ENCODE assay signal across 17 cellular contexts in genomic region chr1:24100945-24101737, GRCh38. TPM values are rescaled to one million over a fixed set of nuclear protein-coding genes. Genes with fewer than 3 reads are reported as not detected.
"Had no signal": no experiment of that assay in that cellular context is flagged by ENCODE, and none has a peak within 500 bp of the region (broad histone marks: within the 10 kb centered on the region; RNA-seq: fewer than 3 reads in every experiment).

No MANE protein-coding gene starts in this region.

- DNase-seq: activated CD4-positive, alpha-beta memory T cell treated with anti-CD3 and anti-CD28 coated beads for 36 hours; activated CD8-positive, alpha-beta memory T cell treated with anti-CD3 and anti-CD28 coated beads, Interleukin-2, amount 50 U/mL, for 4 hours; activated gamma-delta T cell treated with Interleukin-2 at 50 U/mL for 16 hours; activated naive CD8-positive, alpha-beta T cell treated with anti-CD3 and anti-CD28 coated beads for 36 hours; activated T-cell treated with anti-CD3 and anti-CD28 coated beads, Interleukin-2, amount 50 U/mL, for 72 hours; dorsolateral prefrontal cortex; left lung; mesendoderm; retina; stimulated activated CD4-positive, alpha-beta T cell treated with anti-CD3 and anti-CD28 coated beads, Interleukin-1b, Interleukin-23, amount 100 ng/mL, for 48 hours; stimulated activated naive B cell treated with anti-CD40 and anti-IgM and Interleukin-4, amounts not matched to agents 10 μg/mL and 1 μg/mL and 100 μg/mL, for 72 hours; T1000; upper lobe of right lung had no signal

- H3K4me3 ChIP-seq: dorsolateral prefrontal cortex, left lung, suprapubic skin, upper lobe of right lung had no signal

- H3K27ac ChIP-seq: dorsolateral prefrontal cortex, left lung, parathyroid adenoma, suprapubic skin, upper lobe of right lung had no signal

- H3K36me3 ChIP-seq: left lung, suprapubic skin, upper lobe of right lung had no signal

- H3K4me1 ChIP-seq: left lung, parathyroid adenoma, upper lobe of right lung had no signal

- H3K9me3 ChIP-seq: left lung, suprapubic skin, upper lobe of right lung had no signal

- ATAC-seq: activated T-cell treated with anti-CD3 and anti-CD28 coated beads, Interleukin-2, amount 50 U/mL, for 72 hours; stimulated activated naive B cell treated with anti-CD40 and anti-IgM and Interleukin-4, amounts not matched to agents 10 μg/mL and 1 μg/mL and 100 μg/mL, for 72 hours had no signal

- H3K27me3 ChIP-seq: dorsolateral prefrontal cortex, left lung, suprapubic skin, upper lobe of right lung had no signal

RNA-seq across cellular contexts. Expression of gene MYOM3, which starts 10.8 kb away (rescaled TPM):
- total RNA-seq: activated CD4-positive, alpha-beta memory T cell treated with anti-CD3 and anti-CD28 coated beads for 36 hours; activated naive CD8-positive, alpha-beta T cell treated with anti-CD3 and anti-CD28 coated beads for 36 hours; activated T-cell treated with anti-CD3 and anti-CD28 coated beads, Interleukin-2, amount 50 U/mL, for 72 hours; neural crest cell had no signal

RNA-seq across cellular contexts. Expression of gene IL22RA1, which starts 41.8 kb away (rescaled TPM):
- total RNA-seq: activated CD4-positive, alpha-beta memory T cell treated with anti-CD3 and anti-CD28 coated beads for 36 hours; activated naive CD8-positive, alpha-beta T cell treated with anti-CD3 and anti-CD28 coated beads for 36 hours; activated T-cell treated with anti-CD3 and anti-CD28 coated beads, Interleukin-2, amount 50 U/mL, for 72 hours; glomerular endothelial cell; neural crest cell had no signal
